ENCODE assay signal across 17 cellular contexts in the genomic region with DNA sequence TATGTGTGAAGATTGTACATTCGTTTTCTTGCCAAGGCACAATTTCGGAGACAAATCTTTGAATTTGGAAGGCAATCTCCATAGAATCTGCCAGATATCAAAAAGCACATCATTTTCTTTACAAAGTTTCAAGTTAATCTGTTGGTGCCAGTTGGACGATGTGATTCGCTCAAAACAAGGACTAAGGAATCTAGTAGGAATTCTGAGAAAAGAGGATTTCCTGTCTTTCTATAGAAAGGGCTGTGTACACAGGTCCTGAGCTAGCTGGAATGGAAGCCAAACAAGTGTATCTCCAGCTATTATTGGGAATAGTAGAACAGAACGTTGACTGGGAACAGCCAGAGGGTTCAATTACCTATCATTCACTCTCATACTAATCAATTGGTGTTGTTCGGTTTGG.
"Had no signal": no experiment of that assay in that cellular context is flagged by ENCODE, and none has a peak within 500 bp of the region (broad histone marks: within the 10 kb centered on the region; RNA-seq: fewer than 3 reads in every experiment).

No MANE protein-coding gene starts in this region.

- DNase-seq: cerebellar nuclear complex; heart left ventricle; hypothalamus; kidney glomerular epithelial cell; mammary epithelial cell; sigmoid colon; small intestine; stimulated activated CD4-positive, alpha-beta T cell treated with anti-CD3 and anti-CD28 coated beads, Interleukin-12 subunit alpha, Interleukin-12 subunit beta, amount 100 ng/mL, for 4 hours; stimulated activated naive CD4-positive, alpha-beta T cell; stomach; substantia nigra; trophoblast cell had no signal

- H3K27ac ChIP-seq: stomach, thoracic aorta had no signal

- H3K27me3 ChIP-seq: heart left ventricle, right atrium auricular region, sigmoid colon, stomach had no signal

- H3K4me3 ChIP-seq: heart left ventricle, right atrium auricular region, sigmoid colon, stomach, thoracic aorta had no signal

- H3K9me3 ChIP-seq: heart left ventricle, right atrium auricular region, sigmoid colon, stomach, thoracic aorta had no signal

- H3K36me3 ChIP-seq: heart left ventricle, right atrium auricular region, sigmoid colon, stomach, thoracic aorta had no signal

- H3K9me3 Mint-ChIP-seq: dendritic cell treated with granulocyte-macrophage colony-stimulating factor and Interleukin-4, amounts not matched to agents 40 ng/mL and 50 ng/mL, for 4 days; natural killer cell treated with Interleukin-12 subunit alpha and Interleukin-12 subunit beta and Interleukin-15 and Interleukin-18, amount 100 ng/mL, for 72 hours had no signal

- H3K27ac Mint-ChIP-seq: dendritic cell treated with granulocyte-macrophage colony-stimulating factor and Interleukin-4, amounts not matched to agents 40 ng/mL and 50 ng/mL, for 4 days; natural killer cell treated with Interleukin-12 subunit alpha and Interleukin-12 subunit beta and Interleukin-15 and Interleukin-18, amount 100 ng/mL, for 72 hours had no signal

- ATAC-seq: heart left ventricle; natural killer cell treated with Interleukin-12 subunit alpha and Interleukin-12 subunit beta and Interleukin-15 and Interleukin-18, amount 100 ng/mL, for 72 hours had no signal

- H3K27me3 Mint-ChIP-seq: natural killer cell treated with Interleukin-12 subunit alpha and Interleukin-12 subunit beta and Interleukin-15 and Interleukin-18, amount 100 ng/mL, for 72 hours had no signal

- H3K4me3 Mint-ChIP-seq: dendritic cell treated with granulocyte-macrophage colony-stimulating factor and Interleukin-4, amounts not matched to agents 40 ng/mL and 50 ng/mL, for 4 days; mesothelial cell of epicardium; natural killer cell treated with Interleukin-12 subunit alpha and Interleukin-12 subunit beta and Interleukin-15 and Interleukin-18, amount 100 ng/mL, for 72 hours had no signal

- H3K36me3 Mint-ChIP-seq: mesothelial cell of epicardium; natural killer cell treated with Interleukin-12 subunit alpha and Interleukin-12 subunit beta and Interleukin-15 and Interleukin-18, amount 100 ng/mL, for 72 hours had no signal
